Comparison of ENCODE assay signal across 21 cellular contexts in the genomic region with DNA sequence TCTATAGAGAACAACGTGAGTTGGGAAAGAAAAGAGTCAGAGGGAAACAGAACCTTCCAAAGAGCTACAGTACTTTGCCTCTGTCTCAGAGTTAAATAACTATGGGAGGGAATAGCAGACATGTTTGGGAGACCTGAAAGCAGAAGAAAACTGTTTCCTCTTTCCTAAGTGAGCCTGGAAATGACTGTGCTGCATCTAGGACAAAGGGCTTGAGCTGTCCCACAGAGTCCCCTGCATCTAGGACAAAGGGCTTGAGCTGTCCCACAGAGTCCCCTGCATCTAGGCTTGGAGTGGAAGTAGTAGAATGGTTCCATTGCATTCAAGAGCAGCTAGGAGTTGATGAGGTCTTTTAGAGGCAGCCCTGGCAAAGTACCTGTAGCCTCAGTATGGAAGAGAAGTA.
DNase-seq lines count a peak whose midpoint lies in the region; ATAC-seq, FAIRE-seq and TF ChIP-seq lines count a peak whose summit lies in the region.
"Had no signal": no experiment of that assay in that cellular context is flagged by ENCODE, and none has a peak within 500 bp of the region (broad histone marks: within the 10 kb centered on the region; RNA-seq: fewer than 3 reads in every experiment).

No MANE protein-coding gene starts in this region.

- no peak for DNase-seq in A549 (ENCODE audit: low read depth in 1 of 2, low spot score in 1 of 2)
- no peak for DNase-seq in GM23248
- no peak for DNase-seq in WTC11 (ENCODE audit: low spot score)
- no peak for DNase-seq in lower lobe of right lung
- no peak for DNase-seq in cardiac septum (ENCODE audit: low spot score)
- DNase-seq in NCI-H82 (lab: John Stamatoyannopoulos, UW) = no peak
- DNase-seq in NCI-H446 treated with DMSO at 0.1 percent for 48 hours (lab: John Stamatoyannopoulos, UW) = no peak
- DNase-seq: CD4-positive, alpha-beta memory T cell; DMS79; H7; Karpas-422; NCI-H1417 treated with DMSO at 0.1 percent for 48 hours; NCI-H2081; NCI-H226; NCI-H526 treated with DMSO at 0.1 percent for 48 hours; SK-N-SH had no signal

- H4K20me1 ChIP-seq in GM23248 (ENCODE audit: insufficient read depth) = no peaks in the 10 kb centered on the region

- TF ChIP-seq CTCF in A549 (IDR thresholded peaks at IDR 0.05) (no peak), WTC11 (IDR thresholded peaks at IDR 0.05) (no peak), lower lobe of right lung (IDR thresholded peaks at IDR 0.05) (no peak)

- peak overlapping the region; percentile 2 to 50; a peak in 4 of 6 replicates for H3K27ac ChIP-seq in A549
- peak overlapping the region; percentile 2; the same call in 1 of the 2 replicates for H3K27ac ChIP-seq in GM23248
- no peak overlapping the region for H3K27ac ChIP-seq in lower lobe of right lung

- POLR2A ChIA-PET in A549 (lab: Yijun Ruan, JAX) (interaction anchor here (0.6 kb wide), 1 partner anchor 150 kb away, joined by 3 read pairs; a partner anchor contains a TSS), WTC11 (lab: Charles Lee) (no interaction called here)

- H3K27me3 ChIP-seq in GM23248 (replicated peaks; ENCODE audit: insufficient read depth) (no peaks in the 10 kb centered on the region), lower lobe of right lung (ENCODE audit: low read depth) (no peaks in the 10 kb centered on the region)

- no peak for TF ChIP-seq EP300 in A549 (IDR thresholded peaks at IDR 0.05)

- H2AFZ ChIP-seq in GM23248 = peak overlapping the region; percentile 47

- H3K9ac ChIP-seq in GM23248 = no peak overlapping the region
- H3K9ac ChIP-seq: SK-N-SH had no signal

- CTCF ChIA-PET in A549 (lab: Yijun Ruan, JAX) = interaction anchor here (1.0 to 4.3 kb wide), 7 partner anchors 10 to 156 kb away, joined by 3 to 12 read pairs (median 4); a partner anchor contains a TSS
- CTCF ChIA-PET in WTC11 (lab: Charles Lee) = interaction anchor here (0.6 to 1.7 kb wide), 5 partner anchors 25 to 180 kb away, joined by 3 to 5 read pairs (median 4); a partner anchor contains a TSS

- ATAC-seq in A549 (peak in 1 of 2 experiments; percentile 21; a peak in 1 of 6 replicates), WTC11 (peak; percentile 76), lower lobe of right lung (peak; percentile 65 to 75), HG03045 (IDR thresholded peaks at IDR 0.05; ENCODE audit: unreplicated experiment) (no peak)

- peaks cover 21% of the 10 kb centered on the region for H3K4me1 Mint-ChIP-seq in WTC11
- H3K4me1 Mint-ChIP-seq: CD4-positive, alpha-beta memory T cell had no signal

- no peak for FAIRE-seq in A549 (lab: Jason Lieb, UNC)
- FAIRE-seq: A204.1, G401.6, GM12891, GM19239 had no signal

- no peak overlapping the region for H3K4me3 ChIP-seq in A549
- no peak overlapping the region for H3K4me3 ChIP-seq in GM23248
- no peak overlapping the region for H3K4me3 ChIP-seq in lower lobe of right lung

- no peaks in the 10 kb centered on the region for H3K79me2 ChIP-seq in GM23248 (ENCODE audit: insufficient read depth)

- in situ Hi-C loops in GM23248 (cut with MboI) = no loop called here

- H3K4me2 ChIP-seq in A549 (no peak overlapping the region), GM23248 (ENCODE audit: unreplicated experiment) (peak overlapping the region; percentile 22)
- H3K4me2 ChIP-seq: SK-N-SH had no signal

- H3K9me2 ChIP-seq in GM23248 (ENCODE audit: insufficient read depth) = peaks cover 2% of the 10 kb centered on the region; the same call in 1 of the 2 replicates
- H3K9me2 ChIP-seq: SK-N-SH had no signal

- H3F3A ChIP-seq in GM23248 (ENCODE audit: insufficient read depth) = peaks cover 9% of the 10 kb centered on the region; the same call in 1 of the 2 replicates

- TF ChIP-seq POLR2A in A549 (IDR thresholded peaks at IDR 0.05; ENCODE audit: low read length) = no peak

- no peak for TF ChIP-seq RAD21 in A549 (conservative IDR thresholded peaks at IDR 0.05 in 1 of 2, IDR thresholded peaks at IDR 0.05 in 1 of 2)

- H3K4me3 Mint-ChIP-seq in WTC11 = no peak overlapping the region
- H3K4me3 Mint-ChIP-seq: CD4-positive, alpha-beta memory T cell had no signal

- no peaks in the 10 kb centered on the region for H3K27me3 Mint-ChIP-seq in WTC11 (ENCODE audit: low read depth)
- H3K27me3 Mint-ChIP-seq: CD4-positive, alpha-beta memory T cell had no signal

- no peak overlapping the region for H3K27ac Mint-ChIP-seq in WTC11
- H3K27ac Mint-ChIP-seq: CD4-positive, alpha-beta memory T cell had no signal

- intact Hi-C loops in lower lobe of right lung (cut with DNase I) (no loop called here), cardiac septum (cut with DNase I) (no loop called here)

- H3K36me3 Mint-ChIP-seq in WTC11 = no peaks in the 10 kb centered on the region
- H3K36me3 Mint-ChIP-seq: CD4-positive, alpha-beta memory T cell had no signal

- peaks cover 20% of the 10 kb centered on the region for H3K4me1 ChIP-seq in A549
- H3K4me1 ChIP-seq in GM23248 (ENCODE audit: insufficient read depth) = peaks cover 32% of the 10 kb centered on the region
- H3K4me1 ChIP-seq in lower lobe of right lung = no peaks in the 10 kb centered on the region

- WGBS in A549 (ENCODE audit: missing lambda C conversion rate) = 86% methylated on average over 1 of the region's 1 CpG
- 53 to 60% methylated on average over 1 of the region's 1 CpG for WGBS in GM23248 (ENCODE audit: low coverage in 1 of 2, low lambda C conversion rate in 2 of 2, missing lambda C conversion rate in 2 of 2), 2 experiments

- H3K9me3 ChIP-seq in A549 (no peaks in the 10 kb centered on the region), GM23248 (ENCODE audit: low read depth) (no peaks in the 10 kb centered on the region), lower lobe of right lung (no peaks in the 10 kb centered on the region)
- H3K9me3 ChIP-seq: SK-N-SH had no signal

- no peaks in the 10 kb centered on the region for H3K9me3 Mint-ChIP-seq in WTC11

- H3K36me3 ChIP-seq in GM23248 (ENCODE audit: low read depth) (no peaks in the 10 kb centered on the region), lower lobe of right lung (no peaks in the 10 kb centered on the region)

TF ChIP-seq in A549, 52 proteins besides CTCF, POLR2A, EP300 and RAD21 (continues in another document):
- no peak for TF ChIP-seq NPAS2 (CRISPR knock-in tag; IDR thresholded peaks at IDR 0.05; ENCODE audit: borderline replicate concordance)
- TF ChIP-seq, protein P1, sequence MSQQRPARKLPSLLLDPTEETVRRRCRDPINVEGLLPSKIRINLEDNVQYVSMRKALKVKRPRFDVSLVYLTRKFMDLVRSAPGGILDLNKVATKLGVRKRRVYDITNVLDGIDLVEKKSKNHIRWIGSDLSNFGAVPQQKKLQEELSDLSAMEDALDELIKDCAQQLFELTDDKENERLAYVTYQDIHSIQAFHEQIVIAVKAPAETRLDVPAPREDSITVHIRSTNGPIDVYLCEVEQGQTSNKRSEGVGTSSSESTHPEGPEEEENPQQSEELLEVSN (IDR thresholded peaks at IDR 0.05; ENCODE audit: borderline replicate concordance, low read depth) = no peak
- TF ChIP-seq, protein P2, sequence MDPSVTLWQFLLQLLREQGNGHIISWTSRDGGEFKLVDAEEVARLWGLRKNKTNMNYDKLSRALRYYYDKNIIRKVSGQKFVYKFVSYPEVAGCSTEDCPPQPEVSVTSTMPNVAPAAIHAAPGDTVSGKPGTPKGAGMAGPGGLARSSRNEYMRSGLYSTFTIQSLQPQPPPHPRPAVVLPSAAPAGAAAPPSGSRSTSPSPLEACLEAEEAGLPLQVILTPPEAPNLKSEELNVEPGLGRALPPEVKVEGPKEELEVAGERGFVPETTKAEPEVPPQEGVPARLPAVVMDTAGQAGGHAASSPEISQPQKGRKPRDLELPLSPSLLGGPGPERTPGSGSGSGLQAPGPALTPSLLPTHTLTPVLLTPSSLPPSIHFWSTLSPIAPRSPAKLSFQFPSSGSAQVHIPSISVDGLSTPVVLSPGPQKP (IDR thresholded peaks at IDR 0.05; ENCODE audit: low read depth, low read length) = no peak
- TF ChIP-seq BHLHE40 (IDR thresholded peaks at IDR 0.05; ENCODE audit: low read depth, low read length) = no peak
- no peak for TF ChIP-seq FOSL2 (IDR thresholded peaks at IDR 0.05)
- no peak for TF ChIP-seq FOSL2 (CRISPR knock-in tag; IDR thresholded peaks at IDR 0.05)

TF ChIP-seq in WTC11, 78 proteins besides CTCF, POLR2A, EP300 and RAD21:
- TF ChIP-seq MXD4 (CRISPR knock-in tag; IDR thresholded peaks at IDR 0.05; ENCODE audit: borderline replicate concordance) (peak; percentile 10; the same call in 1 of the 2 replicates), ZNF396 (CRISPR knock-in tag; IDR thresholded peaks at IDR 0.05; ENCODE audit: borderline replicate concordance) (0 out of 2 replicates have a peak, but pooled peaks have one; percentile 17)
- TF ChIP-seq, protein P3, sequence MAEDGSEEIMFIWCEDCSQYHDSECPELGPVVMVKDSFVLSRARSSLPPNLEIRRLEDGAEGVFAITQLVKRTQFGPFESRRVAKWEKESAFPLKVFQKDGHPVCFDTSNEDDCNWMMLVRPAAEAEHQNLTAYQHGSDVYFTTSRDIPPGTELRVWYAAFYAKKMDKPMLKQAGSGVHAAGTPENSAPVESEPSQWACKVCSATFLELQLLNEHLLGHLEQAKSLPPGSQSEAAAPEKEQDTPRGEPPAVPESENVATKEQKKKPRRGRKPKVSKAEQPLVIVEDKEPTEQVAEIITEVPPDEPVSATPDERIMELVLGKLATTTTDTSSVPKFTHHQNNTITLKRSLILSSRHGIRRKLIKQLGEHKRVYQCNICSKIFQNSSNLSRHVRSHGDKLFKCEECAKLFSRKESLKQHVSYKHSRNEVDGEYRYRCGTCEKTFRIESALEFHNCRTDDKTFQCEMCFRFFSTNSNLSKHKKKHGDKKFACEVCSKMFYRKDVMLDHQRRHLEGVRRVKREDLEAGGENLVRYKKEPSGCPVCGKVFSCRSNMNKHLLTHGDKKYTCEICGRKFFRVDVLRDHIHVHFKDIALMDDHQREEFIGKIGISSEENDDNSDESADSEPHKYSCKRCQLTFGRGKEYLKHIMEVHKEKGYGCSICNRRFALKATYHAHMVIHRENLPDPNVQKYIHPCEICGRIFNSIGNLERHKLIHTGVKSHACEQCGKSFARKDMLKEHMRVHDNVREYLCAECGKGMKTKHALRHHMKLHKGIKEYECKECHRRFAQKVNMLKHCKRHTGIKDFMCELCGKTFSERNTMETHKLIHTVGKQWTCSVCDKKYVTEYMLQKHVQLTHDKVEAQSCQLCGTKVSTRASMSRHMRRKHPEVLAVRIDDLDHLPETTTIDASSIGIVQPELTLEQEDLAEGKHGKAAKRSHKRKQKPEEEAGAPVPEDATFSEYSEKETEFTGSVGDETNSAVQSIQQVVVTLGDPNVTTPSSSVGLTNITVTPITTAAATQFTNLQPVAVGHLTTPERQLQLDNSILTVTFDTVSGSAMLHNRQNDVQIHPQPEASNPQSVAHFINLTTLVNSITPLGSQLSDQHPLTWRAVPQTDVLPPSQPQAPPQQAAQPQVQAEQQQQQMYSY (CRISPR knock-in tag; IDR thresholded peaks at IDR 0.05) = no peak
TF ChIP-seq in WTC11: peak in this region for 2.
